1 cellular context compared by ENCODE assay signal in genomic region chr18:35118641-35119040, GRCh38.
TF ChIP-seq lines count a peak whose summit lies in the region.

No MANE protein-coding gene starts in this region.

TF ChIP-seq in K562, 482 proteins besides CTCF, POLR2A, EP300 and RAD21 (continued from another document):
- TF ChIP-seq ZNF280A (IDR thresholded peaks at IDR 0.05; ENCODE audit: low read depth, partially characterized antibody), result no peak
- TF ChIP-seq CTBP1 (IDR thresholded peaks at IDR 0.05; ENCODE audit: borderline replicate concordance), result no peak
- no peak for TF ChIP-seq MCM5 (IDR thresholded peaks at IDR 0.05; ENCODE audit: low read depth)
- no peak for TF ChIP-seq PATZ1 (CRISPR knock-in tag; IDR thresholded peaks at IDR 0.05; ENCODE audit: borderline replicate concordance)
- TF ChIP-seq E2F5 (CRISPR knock-in tag; IDR thresholded peaks at IDR 0.05), result no peak
- TF ChIP-seq CC2D1A (IDR thresholded peaks at IDR 0.05), result no peak
- no peak for TF ChIP-seq BMI1 (IDR thresholded peaks at IDR 0.05; ENCODE audit: low read length)
- no peak for TF ChIP-seq KAT2B (IDR thresholded peaks at IDR 0.05; ENCODE audit: low read depth, low read length)
- TF ChIP-seq, protein P1, sequence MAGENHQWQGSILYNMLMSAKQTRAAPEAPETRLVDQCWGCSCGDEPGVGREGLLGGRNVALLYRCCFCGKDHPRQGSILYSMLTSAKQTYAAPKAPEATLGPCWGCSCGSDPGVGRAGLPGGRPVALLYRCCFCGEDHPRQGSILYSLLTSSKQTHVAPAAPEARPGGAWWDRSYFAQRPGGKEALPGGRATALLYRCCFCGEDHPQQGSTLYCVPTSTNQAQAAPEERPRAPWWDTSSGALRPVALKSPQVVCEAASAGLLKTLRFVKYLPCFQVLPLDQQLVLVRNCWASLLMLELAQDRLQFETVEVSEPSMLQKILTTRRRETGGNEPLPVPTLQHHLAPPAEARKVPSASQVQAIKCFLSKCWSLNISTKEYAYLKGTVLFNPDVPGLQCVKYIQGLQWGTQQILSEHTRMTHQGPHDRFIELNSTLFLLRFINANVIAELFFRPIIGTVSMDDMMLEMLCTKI (IDR thresholded peaks at IDR 0.05; ENCODE audit: partially characterized antibody), result no peak
- no peak for TF ChIP-seq NCOA6 (IDR thresholded peaks at IDR 0.05)
- no peak for TF ChIP-seq ZFP1 (CRISPR knock-in tag; IDR thresholded peaks at IDR 0.05)
- no peak for TF ChIP-seq CBX8 (IDR thresholded peaks at IDR 0.05; ENCODE audit: borderline replicate concordance, extremely low read depth, low read depth, low read length, poor library complexity, severe bottlenecking)
